In the genomic region with DNA sequence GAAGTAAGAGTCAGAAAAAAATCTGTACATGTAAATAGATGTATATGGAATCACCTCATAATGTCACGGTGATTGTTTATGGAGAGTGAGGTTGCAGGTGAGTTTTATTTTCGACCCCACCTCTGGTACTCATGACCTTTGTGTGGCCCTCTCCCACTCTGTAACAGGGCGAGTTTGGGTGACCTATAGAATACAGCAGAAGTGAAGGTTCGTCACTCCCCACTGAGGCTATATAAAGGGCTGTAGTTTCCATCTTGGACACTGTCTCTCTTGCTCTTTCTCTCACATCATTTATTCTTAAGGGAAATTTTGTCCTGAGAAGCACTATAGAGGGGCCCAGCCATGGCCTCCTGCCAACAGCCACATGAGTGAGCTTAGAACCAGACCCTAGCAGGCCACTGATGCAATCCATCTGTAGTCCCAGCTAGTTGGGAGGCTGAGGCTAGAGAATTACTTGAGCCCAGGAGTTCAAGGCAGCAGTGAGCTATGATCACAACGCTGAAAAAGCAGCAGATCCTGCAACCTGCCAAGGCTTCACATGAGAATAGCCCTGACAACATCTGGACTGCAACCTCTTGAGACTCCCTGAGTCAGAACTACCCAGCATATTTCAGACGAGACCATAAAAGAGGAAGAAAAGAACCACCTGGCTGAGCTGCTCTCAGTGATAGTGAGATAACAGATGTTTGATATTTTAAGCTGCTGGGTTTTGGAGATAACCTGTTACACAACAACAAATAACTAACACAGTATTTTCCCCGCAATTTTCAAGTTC, we compare ENCODE assay signal across 1 cellular context.
TF ChIP-seq lines count a peak whose summit lies in the region.

No MANE protein-coding gene starts in this region.

TF ChIP-seq in GM12878, 131 proteins besides CTCF, POLR2A, EP300 and RAD21 (continued from another document):
- TF ChIP-seq, protein P1, sequence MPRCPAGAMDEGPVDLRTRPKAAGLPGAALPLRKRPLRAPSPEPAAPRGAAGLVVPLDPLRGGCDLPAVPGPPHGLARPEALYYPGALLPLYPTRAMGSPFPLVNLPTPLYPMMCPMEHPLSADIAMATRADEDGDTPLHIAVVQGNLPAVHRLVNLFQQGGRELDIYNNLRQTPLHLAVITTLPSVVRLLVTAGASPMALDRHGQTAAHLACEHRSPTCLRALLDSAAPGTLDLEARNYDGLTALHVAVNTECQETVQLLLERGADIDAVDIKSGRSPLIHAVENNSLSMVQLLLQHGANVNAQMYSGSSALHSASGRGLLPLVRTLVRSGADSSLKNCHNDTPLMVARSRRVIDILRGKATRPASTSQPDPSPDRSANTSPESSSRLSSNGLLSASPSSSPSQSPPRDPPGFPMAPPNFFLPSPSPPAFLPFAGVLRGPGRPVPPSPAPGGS (IDR thresholded peaks at IDR 0.05; ENCODE audit: borderline replicate concordance, insufficient read depth, low read depth, low read length, poor library complexity, severe bottlenecking): peak; percentile 88
- TF ChIP-seq ATF7 (IDR thresholded peaks at IDR 0.05; ENCODE audit: low read depth) (no peak; the same call in 1 of the 2 replicates), KLF5 (IDR thresholded peaks at IDR 0.05; ENCODE audit: partially characterized antibody) (no peak), LARP7 (IDR thresholded peaks at IDR 0.05) (0 out of 2 replicates have a peak, but pooled peaks have one; percentile 49), CBFB (IDR thresholded peaks at IDR 0.05; ENCODE audit: low read depth) (peak; percentile 79)
- TF ChIP-seq, protein P2, sequence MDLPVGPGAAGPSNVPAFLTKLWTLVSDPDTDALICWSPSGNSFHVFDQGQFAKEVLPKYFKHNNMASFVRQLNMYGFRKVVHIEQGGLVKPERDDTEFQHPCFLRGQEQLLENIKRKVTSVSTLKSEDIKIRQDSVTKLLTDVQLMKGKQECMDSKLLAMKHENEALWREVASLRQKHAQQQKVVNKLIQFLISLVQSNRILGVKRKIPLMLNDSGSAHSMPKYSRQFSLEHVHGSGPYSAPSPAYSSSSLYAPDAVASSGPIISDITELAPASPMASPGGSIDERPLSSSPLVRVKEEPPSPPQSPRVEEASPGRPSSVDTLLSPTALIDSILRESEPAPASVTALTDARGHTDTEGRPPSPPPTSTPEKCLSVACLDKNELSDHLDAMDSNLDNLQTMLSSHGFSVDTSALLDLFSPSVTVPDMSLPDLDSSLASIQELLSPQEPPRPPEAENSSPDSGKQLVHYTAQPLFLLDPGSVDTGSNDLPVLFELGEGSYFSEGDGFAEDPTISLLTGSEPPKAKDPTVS (IDR thresholded peaks at IDR 0.05; ENCODE audit: low read depth, low read length): no peak
